In genomic region chr10:103578782-103579382, GRCh38 we compare ENCODE assay signal across 1 cellular context.
TF ChIP-seq lines count a peak whose summit lies in the region.

No MANE protein-coding gene starts in this region.

TF ChIP-seq in HepG2, 621 proteins besides CTCF, POLR2A, EP300 and RAD21 (continued from another document and continues in another):
- TF ChIP-seq TIGD3 (CRISPR knock-in tag; IDR thresholded peaks at IDR 0.05; ENCODE audit: borderline replicate concordance): no peak
- TF ChIP-seq ZBTB44 (CRISPR knock-in tag; IDR thresholded peaks at IDR 0.05): no peak
- no peak for TF ChIP-seq IRF9 (CRISPR knock-in tag; IDR thresholded peaks at IDR 0.05; ENCODE audit: borderline replicate concordance)
- TF ChIP-seq JUNB (CRISPR knock-in tag; IDR thresholded peaks at IDR 0.05; ENCODE audit: borderline replicate concordance): no peak
- TF ChIP-seq KMT2A (CRISPR knock-in tag; IDR thresholded peaks at IDR 0.05): no peak; the same call in 1 of the 2 replicates
- peak; percentile 89 for TF ChIP-seq SALL1 (CRISPR knock-in tag; IDR thresholded peaks at IDR 0.05)
- TF ChIP-seq HMGXB3 (CRISPR knock-in tag; IDR thresholded peaks at IDR 0.05; ENCODE audit: borderline replicate concordance): no peak
- 0 out of 2 replicates have a peak, but pooled peaks have one; percentile 76 for TF ChIP-seq ZNF772 (CRISPR knock-in tag; IDR thresholded peaks at IDR 0.05)
- peak; percentile 77 for TF ChIP-seq ZNF12 (CRISPR knock-in tag; IDR thresholded peaks at IDR 0.05)
- TF ChIP-seq TCF7 (IDR thresholded peaks at IDR 0.05; ENCODE audit: low read depth): peak; percentile 41; the same call in 1 of the 2 replicates
- peak; percentile 82 for TF ChIP-seq HIC2 (CRISPR knock-in tag; IDR thresholded peaks at IDR 0.05; ENCODE audit: low read depth)
- no peak for TF ChIP-seq RBFOX2 (IDR thresholded peaks at IDR 0.05; ENCODE audit: low read depth, low read length)
- no peak; the same call in 1 of the 2 replicates for TF ChIP-seq ZNF614 (CRISPR knock-in tag; IDR thresholded peaks at IDR 0.05; ENCODE audit: borderline replicate concordance)
- peak; percentile 6; the same call in 1 of the 2 replicates for TF ChIP-seq STAG1 (CRISPR knock-in tag; IDR thresholded peaks at IDR 0.05)
- TF ChIP-seq MLXIP (CRISPR knock-in tag; IDR thresholded peaks at IDR 0.05; ENCODE audit: borderline replicate concordance): no peak
- peak; percentile 68; the same call in 1 of the 2 replicates for TF ChIP-seq ZNF331 (CRISPR knock-in tag; IDR thresholded peaks at IDR 0.05)
- TF ChIP-seq ZNF3 (CRISPR knock-in tag; IDR thresholded peaks at IDR 0.05): no peak
- TF ChIP-seq ZNF503 (CRISPR knock-in tag; IDR thresholded peaks at IDR 0.05): peak; percentile 66; the same call in 1 of the 2 replicates
- TF ChIP-seq ZNF34 (CRISPR knock-in tag; IDR thresholded peaks at IDR 0.05; ENCODE audit: borderline replicate concordance): no peak
- TF ChIP-seq SRF (IDR thresholded peaks at IDR 0.05; ENCODE audit: low read depth, low read length): no peak
- no peak for TF ChIP-seq GPBP1L1 (CRISPR knock-in tag; IDR thresholded peaks at IDR 0.05)
- no peak for TF ChIP-seq CREBL2 (CRISPR knock-in tag; IDR thresholded peaks at IDR 0.05; ENCODE audit: borderline replicate concordance)
- no peak for TF ChIP-seq RORA (CRISPR knock-in tag; IDR thresholded peaks at IDR 0.05)
- TF ChIP-seq ZNF280B (CRISPR knock-in tag; IDR thresholded peaks at IDR 0.05; ENCODE audit: borderline replicate concordance): peak; percentile 76
- TF ChIP-seq ZNF552 (CRISPR knock-in tag; IDR thresholded peaks at IDR 0.05; ENCODE audit: borderline replicate concordance): no peak
- TF ChIP-seq ZNF143 (CRISPR knock-in tag; IDR thresholded peaks at IDR 0.05): no peak
- TF ChIP-seq SIX4 (CRISPR knock-in tag; IDR thresholded peaks at IDR 0.05): no peak
- TF ChIP-seq SIN3A (IDR thresholded peaks at IDR 0.05; ENCODE audit: borderline replicate concordance, low read depth, low read length): peak; percentile 66; the same call in 1 of the 2 replicates
- TF ChIP-seq HDAC6 (IDR thresholded peaks at IDR 0.05; ENCODE audit: low read depth, low read length): no peak
- 0 out of 2 replicates have a peak, but pooled peaks have one; percentile 33 for TF ChIP-seq ATF2 (CRISPR knock-in tag; IDR thresholded peaks at IDR 0.05)
- no peak for TF ChIP-seq PHB2 (IDR thresholded peaks at IDR 0.05; ENCODE audit: partially characterized antibody)
- TF ChIP-seq ZNF788 (CRISPR knock-in tag; IDR thresholded peaks at IDR 0.05; ENCODE audit: borderline replicate concordance): peak; percentile 84; the same call in 1 of the 2 replicates
- no peak for TF ChIP-seq ZNF446 (CRISPR knock-in tag; IDR thresholded peaks at IDR 0.05)
